In the genomic region with DNA sequence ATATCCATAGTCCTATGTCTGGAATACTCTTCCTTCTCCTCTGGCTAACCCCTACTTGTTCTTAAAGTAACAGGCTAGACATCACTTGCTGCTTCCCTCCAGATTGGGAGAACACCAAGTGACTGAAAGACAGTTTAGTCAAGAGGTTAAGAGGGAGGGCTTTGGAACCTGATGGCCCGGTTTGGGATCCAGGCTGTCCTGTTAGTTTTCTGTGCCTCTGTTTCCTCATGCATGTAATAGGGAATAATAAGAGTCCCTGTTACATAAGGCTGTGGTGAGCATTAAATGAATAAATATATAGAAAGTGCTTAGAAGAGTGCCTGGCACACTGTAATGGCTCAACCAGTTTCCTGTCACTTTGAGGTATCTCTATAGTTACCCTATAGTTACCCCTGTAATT, we compare ENCODE assay signal across 31 cellular contexts.
DNase-seq lines count a peak whose midpoint lies in the region; ATAC-seq and TF ChIP-seq lines count a peak whose summit lies in the region.
"Had no signal": no experiment of that assay in that cellular context is flagged by ENCODE, and none has a peak within 500 bp of the region (broad histone marks: within the 10 kb centered on the region; RNA-seq: fewer than 3 reads in every experiment).

No MANE protein-coding gene starts in this region.

- H3K27me3 ChIP-seq in suprapubic skin = no peaks in the 10 kb centered on the region
- H3K27me3 ChIP-seq: BE2C; BLaER1; BLaER1 treated with 17β-estradiol and CSF1 and Interleukin-3, amounts not matched to agents 10 nM and 100 nM had no signal

- TF ChIP-seq POLR2A in suprapubic skin (IDR thresholded peaks at IDR 0.05) = no peak

- no peak overlapping the region for H3K4me3 ChIP-seq in epithelial cell of esophagus (ENCODE audit: low read length)
- no peak overlapping the region for H3K4me3 ChIP-seq in suprapubic skin
- H3K4me3 ChIP-seq: A549; BLaER1; BLaER1 treated with 17β-estradiol and CSF1 and Interleukin-3, amounts not matched to agents 10 nM and 100 nM had no signal

- WGBS in suprapubic skin = 46% methylated on average over 1 of the region's 1 CpG

- ATAC-seq in esophagus mucosa (peak; percentile 81), HG02610 (IDR thresholded peaks at IDR 0.05; ENCODE audit: unreplicated experiment) (no peak), HG02840 (IDR thresholded peaks at IDR 0.05; ENCODE audit: low FRiP score, unreplicated experiment) (no peak)
- ATAC-seq: A549; CD8-positive, alpha-beta T cell had no signal

- peaks cover 19% of the 10 kb centered on the region for H3K4me1 ChIP-seq in suprapubic skin
- H3K4me1 ChIP-seq: A549, BE2C, Caco-2 had no signal

- TF ChIP-seq EP300 in suprapubic skin (IDR thresholded peaks at IDR 0.05) = no peak

- no peaks in the 10 kb centered on the region for H3K9me3 ChIP-seq in suprapubic skin
- H3K9me3 ChIP-seq: A549; BE2C; BLaER1; BLaER1 treated with 17β-estradiol and CSF1 and Interleukin-3, amounts not matched to agents 10 nM and 100 nM; Caco-2 had no signal

- H3K27ac ChIP-seq in suprapubic skin = peak overlapping the region; percentile 15
- H3K27ac ChIP-seq: 22Rv1; A549; BLaER1; BLaER1 treated with 17β-estradiol and CSF1 and Interleukin-3, amounts not matched to agents 10 nM and 100 nM; C4-2B had no signal

- peak; percentile 23 for DNase-seq in epithelial cell of esophagus (ENCODE audit: low read depth)
- no peak for DNase-seq in suprapubic skin (ENCODE audit: low spot score in 2 of 2)
- DNase-seq in activated CD8-positive, alpha-beta memory T cell treated with anti-CD3 and anti-CD28 coated beads, Interleukin-2, amount 50 U/mL, for 4 hours = no peak
- DNase-seq: 8988T; ACHN; AML-193; BE2C; C1 segment of cervical spinal cord; Caco-2; Calu3; CD4-positive, alpha-beta memory T cell; CD4-positive, alpha-beta T cell; CD4-positive, CD25-positive, alpha-beta regulatory T cell; CD8-positive, alpha-beta memory T cell; CD8-positive, alpha-beta T cell; COR-L47; DMS 273 treated with DMSO at 0.1 percent for 48 hours; DMS153; DMS53; DMS79; DMS79 treated with DMSO at 0.1 percent for 48 hours; DND-41; EL had no signal

- H3K36me3 ChIP-seq in suprapubic skin = peaks cover 5% of the 10 kb centered on the region
- H3K36me3 ChIP-seq: BE2C, BLaER1 had no signal

- TF ChIP-seq CTCF in epithelial cell of esophagus (IDR thresholded peaks at IDR 0.05; ENCODE audit: insufficient read depth, low read depth, low read length, missing control alignments) (no peak), suprapubic skin (IDR thresholded peaks at IDR 0.05) (no peak)
